In the genomic region with DNA sequence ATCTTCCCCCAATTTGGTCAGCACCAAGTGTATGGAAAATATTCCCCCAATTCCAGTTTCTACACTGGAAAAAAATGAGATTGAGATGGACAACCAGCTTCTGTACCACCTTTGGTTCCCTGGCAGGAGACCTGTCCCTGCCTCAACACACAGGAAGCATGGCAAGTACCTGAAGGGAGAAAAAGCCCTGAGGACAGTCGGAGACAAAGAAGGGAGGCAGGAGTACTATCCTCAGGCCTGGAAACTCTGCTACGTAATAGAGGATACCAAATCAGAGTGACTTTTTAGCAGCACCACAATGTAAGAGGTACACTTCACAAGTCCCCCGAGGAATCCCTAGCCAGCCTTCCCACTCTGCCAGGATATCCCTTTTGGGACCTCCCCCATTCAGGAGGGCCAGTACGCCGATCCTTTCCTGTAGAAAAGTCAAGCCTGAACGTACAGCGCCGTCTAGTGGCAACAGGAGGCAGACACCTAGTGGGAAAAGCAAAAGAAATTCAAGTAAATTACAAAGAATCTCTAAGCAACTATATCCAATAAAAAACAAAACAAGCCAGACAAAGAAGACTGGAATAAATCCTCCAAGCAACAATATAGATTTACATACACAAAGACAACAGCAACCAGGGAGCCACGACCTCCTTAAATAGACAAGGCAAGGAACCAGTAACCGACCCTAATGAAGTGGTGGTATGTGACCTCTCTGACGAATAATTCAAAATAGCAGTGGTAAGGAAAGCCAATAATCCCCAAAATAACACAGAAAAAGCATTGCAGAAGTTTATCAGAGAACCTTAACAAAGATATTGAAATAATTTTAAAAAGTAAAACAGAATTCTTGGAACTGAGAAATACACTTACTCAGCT, we compare ENCODE assay signal across 8 cellular contexts.
A peak's percentile ranks its signal among the peaks of the same experiment; 100 is the strongest.
DNase-seq lines count a peak whose midpoint lies in the region; ATAC-seq and TF ChIP-seq lines count a peak whose summit lies in the region.

No MANE protein-coding gene starts in this region.

- TF ChIP-seq CTCF in 22Rv1 (IDR thresholded peaks at IDR 0.05) (peak; percentile 91), GM12872 (IDR thresholded peaks at IDR 0.05; ENCODE audit: insufficient read depth, low read depth, low read length) (peak; percentile 95)

- no peaks in the 10 kb centered on the region for H3K4me1 Mint-ChIP-seq in CD4-positive, alpha-beta memory T cell

- intact Hi-C loops in Right ventricle myocardium superior (cut with DNase I), result no loop called here
- intact Hi-C loops in CD4-positive, alpha-beta memory T cell (cut with micrococcal nuclease), result no loop called here

- H3K4me3 ChIP-seq in CD4-positive, alpha-beta memory T cell (ENCODE audit: low read length in 2 of 2), result no peak overlapping the region

- H3K27ac ChIP-seq in 22Rv1, result no peak overlapping the region
- no peak overlapping the region for H3K27ac ChIP-seq in CD4-positive, alpha-beta memory T cell (ENCODE audit: low read depth, low read length)

- H3K36me3 Mint-ChIP-seq in CD4-positive, alpha-beta memory T cell, result no peaks in the 10 kb centered on the region

- H3K9me3 ChIP-seq in CD4-positive, alpha-beta memory T cell (ENCODE audit: control insufficient read depth in 1 of 2, low read length in 2 of 2), result no peaks in the 10 kb centered on the region

- H3K4me1 ChIP-seq in CD4-positive, alpha-beta memory T cell (ENCODE audit: insufficient read depth, low read length), result no peaks in the 10 kb centered on the region

- H3K9me3 Mint-ChIP-seq in CD4-positive, alpha-beta memory T cell, result peaks cover 0 to 9% (median 1%) of the 10 kb centered on the region in 8 donors

- no peak overlapping the region for H3K4me3 Mint-ChIP-seq in CD4-positive, alpha-beta memory T cell

- CTCF ChIA-PET in CD4-positive, alpha-beta memory T cell (lab: Charles Lee; ENCODE audit: partially characterized antibody), result no interaction called here

- H3K27me3 Mint-ChIP-seq in CD4-positive, alpha-beta memory T cell, result peaks cover 0 to 7% of the 10 kb centered on the region in 2 donors

- DNase-seq in SK-N-DZ (ENCODE audit: low spot score) (peak; percentile 24), Right ventricle myocardium superior (peak; percentile 47), NCI-H2196 treated with DMSO at 0.1 percent for 48 hours (lab: John Stamatoyannopoulos, UW; ENCODE audit: unreplicated experiment) (no peak), putamen (ENCODE audit: low spot score) (no peak)
- no peak for DNase-seq in CD4-positive, alpha-beta memory T cell

- no peaks in the 10 kb centered on the region for H3K27me3 ChIP-seq in CD4-positive, alpha-beta memory T cell (ENCODE audit: insufficient read depth, low read length)

- ATAC-seq in HG02981 (IDR thresholded peaks at IDR 0.05; ENCODE audit: unreplicated experiment), result peak; percentile 51
- ATAC-seq in Right ventricle myocardium superior (ENCODE audit: poor library complexity), result no peak

- H3K27ac Mint-ChIP-seq in CD4-positive, alpha-beta memory T cell, result no peak overlapping the region

- H3K36me3 ChIP-seq in CD4-positive, alpha-beta memory T cell (ENCODE audit: insufficient read depth, low read length), result no peaks in the 10 kb centered on the region

- POLR2A ChIA-PET in CD4-positive, alpha-beta memory T cell (lab: Charles Lee; ENCODE audit: partially characterized antibody), result no interaction called here

Comparison
In these comparisons a context has a peak if more than half of its experiments do, and no peak if none do; other contexts are left out.
1. DNase-seq: peak in SK-N-DZ (single experiment) and Right ventricle myocardium superior (single experiment); none in NCI-H2196 treated with DMSO at 0.1 percent for 48 hours (single experiment), CD4-positive, alpha-beta memory T cell (0 of 5) and putamen (single experiment).